ENCODE assay signal across 13 cellular contexts in the genomic region with DNA sequence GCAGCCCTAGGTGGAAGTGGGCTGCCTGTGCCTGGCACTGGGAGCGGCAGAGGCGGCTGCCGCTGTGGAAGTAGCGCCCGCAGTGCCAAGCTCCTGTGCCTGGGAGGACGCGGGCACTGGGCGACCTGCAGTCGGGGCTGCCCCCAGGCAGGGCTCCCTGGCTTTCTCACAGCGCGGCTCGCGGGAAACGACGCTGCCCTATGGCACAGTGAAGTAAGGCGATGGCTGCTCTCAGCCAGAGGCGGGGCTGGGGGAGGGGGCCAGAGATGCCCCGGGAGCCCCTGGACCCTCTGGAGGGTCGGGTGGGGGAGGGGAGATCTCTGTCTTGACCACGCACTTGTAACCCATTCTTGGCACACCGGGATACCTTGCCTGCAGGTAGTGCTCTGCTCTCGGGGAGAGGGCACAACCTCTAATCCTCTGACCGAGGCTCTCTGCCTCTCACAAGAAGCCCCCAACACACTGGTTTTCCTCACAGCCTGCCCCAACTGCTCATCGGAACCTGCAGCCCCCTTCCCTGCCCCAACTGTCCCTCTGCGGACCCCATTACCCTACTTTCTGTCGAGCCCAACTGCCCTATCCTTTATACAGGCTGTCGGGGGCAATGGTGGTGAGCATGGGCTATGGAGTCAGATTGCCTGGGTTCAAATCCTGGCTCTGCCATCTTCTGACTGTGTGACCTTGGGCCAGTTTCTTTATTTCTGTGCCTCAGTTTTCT. TPM values are rescaled to one million over a fixed set of nuclear protein-coding genes. Genes with fewer than 3 reads are reported as not detected.
DNase-seq lines count a peak whose midpoint lies in the region; ATAC-seq and TF ChIP-seq lines count a peak whose summit lies in the region.
"Had no signal": no experiment of that assay in that cellular context is flagged by ENCODE, and none has a peak within 500 bp of the region (broad histone marks: within the 10 kb centered on the region; RNA-seq: fewer than 3 reads in every experiment).

No MANE protein-coding gene starts in this region.

- H3K27ac ChIP-seq in coronary artery: no peak overlapping the region
- H3K27ac ChIP-seq: C4-2B had no signal

- ATAC-seq in omental fat pad (ENCODE audit: low FRiP score) (no peak), GM21515 (IDR thresholded peaks at IDR 0.05; ENCODE audit: unreplicated experiment) (no peak), HG03045 (IDR thresholded peaks at IDR 0.05; ENCODE audit: unreplicated experiment) (no peak)

- TF ChIP-seq CTCF in GM20000 (IDR thresholded peaks at IDR 0.05; ENCODE audit: extremely low read depth, missing control alignments) (no peak), coronary artery (IDR thresholded peaks at IDR 0.05) (no peak), omental fat pad (IDR thresholded peaks at IDR 0.05) (no peak)

- peak; percentile 16 for DNase-seq in Ammon's horn (ENCODE audit: low spot score)
- peak; percentile 12 for DNase-seq in GM20000 (ENCODE audit: low spot score)
- peak; percentile 69 for DNase-seq in coronary artery (ENCODE audit: low spot score)
- peak; percentile 21 for DNase-seq in omental fat pad (ENCODE audit: low spot score)
- no peak for DNase-seq in DMS 273 (lab: John Stamatoyannopoulos, UW; ENCODE audit: unreplicated experiment)
- DNase-seq: activated B cell treated with CpG ODN at 0.5 μM for 24 hours, cerebellar nuclear complex, NCI-H748 treated with DMSO at 0.1 percent for 48 hours had no signal

- H3K4me3 ChIP-seq in coronary artery: peak overlapping the region; percentile 71

RNA-seq across cellular contexts. Expression of a gene that starts 32.2 kb away (rescaled TPM):
- 1 to 10 TPM; 1.3 to 5.7 (median 3.0) TPM for total RNA-seq in omental fat pad
- total RNA-seq: activated B cell treated with CpG ODN at 0.5 μM for 24 hours; frontal cortex; natural killer cell treated with Interleukin-12 subunit alpha and Interleukin-12 subunit beta and Interleukin-15 and Interleukin-18, amount 100 ng/mL, for 72 hours had no signal

RNA-seq across cellular contexts. Expression of a gene that starts 40.7 kb away (rescaled TPM):
- total RNA-seq in omental fat pad: 10 to 100 TPM; 32.3 to 97.4 (median 67.0) TPM
